8 cellular contexts compared by ENCODE assay signal in the genomic region with DNA sequence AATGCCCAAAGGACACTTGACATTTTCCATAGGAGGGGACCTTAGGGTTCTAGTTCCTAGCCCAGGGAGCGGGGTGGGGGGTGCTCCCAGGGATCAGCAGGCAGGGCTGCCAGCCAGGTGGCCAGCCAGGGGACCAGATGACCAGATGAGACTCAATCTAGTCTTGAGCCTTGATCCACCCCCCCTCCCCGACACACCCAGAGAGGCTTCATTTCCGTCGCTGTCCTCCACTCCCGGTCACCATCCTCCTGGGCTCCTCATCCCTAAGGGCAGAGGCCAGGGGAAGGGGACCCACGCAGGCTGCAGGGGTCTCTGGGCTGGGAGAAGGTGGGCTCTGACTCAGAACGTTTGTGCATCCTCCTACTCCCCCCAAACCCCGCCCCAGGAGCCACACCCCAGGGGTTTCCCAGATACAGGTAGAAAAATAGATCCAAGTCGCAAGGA. TPM values are rescaled to one million over a fixed set of nuclear protein-coding genes. Genes with fewer than 3 reads are reported as not detected.
DNase-seq lines count a peak whose midpoint lies in the region; ATAC-seq and TF ChIP-seq lines count a peak whose summit lies in the region.

No MANE protein-coding gene starts in this region.

- no peak for TF ChIP-seq CTCF in fibroblast of mammary gland (conservative IDR thresholded peaks at IDR 0.05; ENCODE audit: control insufficient read depth, insufficient read depth, low read depth, low read length)

- DNase-seq in H7 (no peak), fibroblast of mammary gland (ENCODE audit: low read depth) (no peak), skeletal muscle cell (ENCODE audit: low read depth) (no peak), NCI-H345 treated with DMSO at 0.1 percent for 48 hours (lab: John Stamatoyannopoulos, UW; ENCODE audit: unreplicated experiment) (no peak), NCI-H2227 treated with DMSO at 0.1 percent for 48 hours (lab: John Stamatoyannopoulos, UW) (no peak)
- peak; percentile 36 to 44 for DNase-seq in activated CD4-positive, alpha-beta T cell treated with anti-CD3 and anti-CD28 coated beads for 4 hours

- ATAC-seq in HG02763 (IDR thresholded peaks at IDR 0.05; ENCODE audit: unreplicated experiment) = no peak
- no peak for ATAC-seq in HG02798 (IDR thresholded peaks at IDR 0.05; ENCODE audit: poor library complexity, unreplicated experiment)

- peaks cover 16% of the 10 kb centered on the region for H3K27me3 ChIP-seq in H7 (ENCODE audit: control insufficient read depth, insufficient read depth, low read length)

- H3K36me3 ChIP-seq in H7 (replicated peaks; ENCODE audit: control insufficient read depth, insufficient read depth, low read length) = no peaks in the 10 kb centered on the region

- peak overlapping the region; percentile 70 for H3K4me3 ChIP-seq in H7 (ENCODE audit: insufficient read depth, low read depth, low read length)
- H3K4me3 ChIP-seq in fibroblast of mammary gland (ENCODE audit: control insufficient read depth, low read depth, low read length) = peak overlapping the region; percentile 78
- peak overlapping the region; percentile 81 for H3K4me3 ChIP-seq in skeletal muscle cell (ENCODE audit: low read depth, low read length)

RNA-seq across cellular contexts. Expression of gene STX1A, which starts 1.0 kb away (rescaled TPM):
- 16.8 and 19.4 TPM in 2 replicates for total RNA-seq in H7 (2014; rRNA removed; shearing (Covaris generic))

RNA-seq across cellular contexts. Expression of gene ABHD11, which starts 20.1 kb away (rescaled TPM):
- 21.2 and 25.7 TPM in 2 replicates for total RNA-seq in H7 (2014; rRNA removed; shearing (Covaris generic))

RNA-seq across cellular contexts. Expression of gene BUD23, which starts 35.1 kb away (rescaled TPM):
- 39.3 and 48.0 TPM in 2 replicates for total RNA-seq in H7 (2014; rRNA removed; shearing (Covaris generic))

RNA-seq across cellular contexts. Expression of gene DNAJC30, which starts 35.2 kb away (rescaled TPM):
- 2.4 and 2.7 TPM in 2 replicates for total RNA-seq in H7 (2014; rRNA removed; shearing (Covaris generic))

RNA-seq across cellular contexts. Expression of gene VPS37D, which starts 50.8 kb away (rescaled TPM):
- total RNA-seq in H7 (2014; rRNA removed; shearing (Covaris generic)) = 6.0 and 6.4 TPM in 2 replicates

Comparison
In these comparisons a context has a peak if more than half of its experiments do, and no peak if none do; other contexts are left out.
1. DNase-seq: peak in activated CD4-positive, alpha-beta T cell treated with anti-CD3 and anti-CD28 coated beads for 4 hours (2 of 2); none in H7 (single experiment), fibroblast of mammary gland (single experiment), skeletal muscle cell (single experiment), NCI-H345 treated with DMSO at 0.1 percent for 48 hours (single experiment) and NCI-H2227 treated with DMSO at 0.1 percent for 48 hours (single experiment).
2. Peak in every context shown above with its lines, with median percentiles within 50 percentile points of each other: H3K4me3 ChIP-seq.